In genomic region chr9:110775724-110776123, GRCh38 we compare ENCODE assay signal across 21 cellular contexts.
DNase-seq lines count a peak whose midpoint lies in the region; ATAC-seq, FAIRE-seq and TF ChIP-seq lines count a peak whose summit lies in the region.
"Had no signal": no experiment of that assay in that cellular context is flagged by ENCODE, and none has a peak within 500 bp of the region (broad histone marks: within the 10 kb centered on the region; RNA-seq: fewer than 3 reads in every experiment).

No MANE protein-coding gene starts in this region.

- RAD21 ChIA-PET in HCT116 (lab: Charles Lee; ENCODE audit: low non-redundant PET in 1 of 2, low total read pairs in 2 of 2, uncharacterized antibody in 2 of 2, unreplicated experiment in 2 of 2), result no interaction called here

- H3K27me3 ChIP-seq in HCT116 (ENCODE audit: insufficient read depth, low read length) (no peaks in the 10 kb centered on the region), vagina (no peaks in the 10 kb centered on the region)
- H3K27me3 ChIP-seq: BLaER1 treated with 17β-estradiol and CSF1 and Interleukin-3, amounts not matched to agents 10 nM and 100 nM had no signal

- H3K27ac ChIP-seq in HCT116 (ENCODE audit: low read depth, low read length) (no peak overlapping the region), kidney (ENCODE audit: low read depth in 2 of 2, low read length in 2 of 2) (no peak overlapping the region), vagina (peak overlapping the region; percentile 17)
- H3K27ac ChIP-seq: BLaER1 treated with 17β-estradiol and CSF1 and Interleukin-3, amounts not matched to agents 10 nM and 100 nM had no signal

- ATAC-seq in HCT116 (no peak), GM18519 (IDR thresholded peaks at IDR 0.05; ENCODE audit: low FRiP score, unreplicated experiment) (no peak)
- ATAC-seq: GM12878, HepG2 had no signal

- no peaks in the 10 kb centered on the region for H3K9me3 ChIP-seq in HCT116 (ENCODE audit: control insufficient read depth in 1 of 2, insufficient read depth in 1 of 2, low read depth in 1 of 2, low read length in 2 of 2)
- no peaks in the 10 kb centered on the region for H3K9me3 ChIP-seq in kidney (ENCODE audit: control insufficient read depth in 1 of 2, low read length in 2 of 2)
- no peaks in the 10 kb centered on the region for H3K9me3 ChIP-seq in vagina
- H3K9me3 ChIP-seq: BLaER1 treated with 17β-estradiol and CSF1 and Interleukin-3, amounts not matched to agents 10 nM and 100 nM; HAP-1 had no signal

- TF ChIP-seq POLR2A in HCT116 (IDR thresholded peaks at IDR 0.05; ENCODE audit: borderline replicate concordance, extremely low read depth, insufficient read depth, insufficient read length) (no peak), vagina (IDR thresholded peaks at IDR 0.05) (no peak)

- H4K20me1 ChIP-seq in HCT116 (ENCODE audit: insufficient read depth), result no peaks in the 10 kb centered on the region
- H4K20me1 ChIP-seq: BLaER1 treated with 17β-estradiol and CSF1 and Interleukin-3, amounts not matched to agents 10 nM and 100 nM had no signal

- BruUV-seq in HCT116 (replicated peaks; lab: Mats Ljungman, UMichigan), result no TSS peak

- H2AFZ ChIP-seq in HCT116 (ENCODE audit: low read depth, low read length, poor library complexity, severe bottlenecking), result peak overlapping the region; percentile 23

- no peaks in the 10 kb centered on the region; the same call in 1 of the 2 replicates for H3K9me2 ChIP-seq in HCT116 (ENCODE audit: insufficient read depth)

- no peak for TF ChIP-seq RAD21 in HCT116 (IDR thresholded peaks at IDR 0.05; ENCODE audit: low read depth)

- POLR2A ChIA-PET in HCT116 (lab: Charles Lee), result no interaction called here

- TF ChIP-seq CTCF in HCT116 (IDR thresholded peaks at IDR 0.05 in 2 of 3, conservative IDR thresholded peaks at IDR 0.05 in 1 of 3; ENCODE audit: borderline replicate concordance in 1 of 3, insufficient read depth in 1 of 3, low read depth in 2 of 3, low read length in 2 of 3) (no peak), kidney (IDR thresholded peaks at IDR 0.05; ENCODE audit: borderline replicate concordance, extremely low read depth, insufficient read depth) (no peak), vagina (IDR thresholded peaks at IDR 0.05) (no peak)

- no peak overlapping the region for H3K9ac ChIP-seq in HCT116 (ENCODE audit: low read length)
- H3K9ac ChIP-seq in kidney (ENCODE audit: low read length in 2 of 2), result no peak overlapping the region
- H3K9ac ChIP-seq: BLaER1 treated with 17β-estradiol and CSF1 and Interleukin-3, amounts not matched to agents 10 nM and 100 nM had no signal

- no peaks in the 10 kb centered on the region for H3K79me2 ChIP-seq in HCT116 (ENCODE audit: insufficient read depth, low read length)

- H3K36me3 ChIP-seq in HCT116 (ENCODE audit: control insufficient read depth in 1 of 2, insufficient read depth in 2 of 2, low read length in 2 of 2), result no peaks in the 10 kb centered on the region
- H3K36me3 ChIP-seq in kidney (ENCODE audit: control insufficient read depth in 1 of 2, insufficient read depth in 2 of 2, low read length in 2 of 2), result no peaks in the 10 kb centered on the region
- no peaks in the 10 kb centered on the region for H3K36me3 ChIP-seq in vagina
- H3K36me3 ChIP-seq: BLaER1 treated with 17β-estradiol and CSF1 and Interleukin-3, amounts not matched to agents 10 nM and 100 nM; HAP-1 had no signal

- H3K4me3 ChIP-seq in HCT116 (replicated peaks in 1 of 2; ENCODE audit: low read depth in 1 of 2, low read length in 2 of 2) (no peak overlapping the region), kidney (ENCODE audit: low read length in 2 of 2) (no peak overlapping the region), vagina (no peak overlapping the region)
- H3K4me3 ChIP-seq: BLaER1 treated with 17β-estradiol and CSF1 and Interleukin-3, amounts not matched to agents 10 nM and 100 nM; GM12878; HAP-1 had no signal

- FAIRE-seq in kidney (lab: Jason Lieb, UNC), result no peak
- FAIRE-seq: GM12878, GM18507, HepG2, HTR-8/SVneo had no signal

- intact Hi-C loops in HCT116 (cut with micrococcal nuclease) (no loop called here), kidney (cut with DNase I) (no loop called here), vagina (cut with DNase I) (no loop called here)

- H3K4me2 ChIP-seq in HCT116 (ENCODE audit: low read length), result no peak overlapping the region
- H3K4me2 ChIP-seq: BLaER1 treated with 17β-estradiol and CSF1 and Interleukin-3, amounts not matched to agents 10 nM and 100 nM had no signal

- DNase-seq in HCT116 (ENCODE audit: low read depth, low spot score), result no peak
- DNase-seq in kidney, result peak; percentile 39
- DNase-seq in pons (ENCODE audit: low spot score), result peak; percentile 12
- DNase-seq in vagina (ENCODE audit: extremely low spot score in 2 of 2), result no peak
- DNase-seq in putamen (ENCODE audit: low spot score), result no peak
- DNase-seq in NCI-H345 treated with DMSO at 0.1 percent for 48 hours (lab: John Stamatoyannopoulos, UW; ENCODE audit: unreplicated experiment), result no peak
- DNase-seq: 8988T; ACHN; Calu3; CD4-positive, CD25-positive, alpha-beta regulatory T cell; DMS 273 treated with DMSO at 0.1 percent for 48 hours; DMS79; GOT3; HFFc6 had no signal

- H3K4me1 ChIP-seq in HCT116 (ENCODE audit: control insufficient read depth in 1 of 2, insufficient read depth in 2 of 2, low read length in 2 of 2) (no peaks in the 10 kb centered on the region), kidney (ENCODE audit: control insufficient read depth in 1 of 2, insufficient read depth in 1 of 2, low read depth in 1 of 2, low read length in 2 of 2) (no peaks in the 10 kb centered on the region), vagina (peaks cover 14% of the 10 kb centered on the region)
- H3K4me1 ChIP-seq: HAP-1 had no signal

- CTCF ChIA-PET in HCT116 (lab: Charles Lee), result no interaction called here

TF ChIP-seq in HCT116, 20 proteins besides CTCF, POLR2A, EP300 and RAD21:
- TF ChIP-seq EZH2 (IDR thresholded peaks at IDR 0.05) (no peak), CBX3 (IDR thresholded peaks at IDR 0.05; ENCODE audit: low read depth) (no peak), FOSL1 (IDR thresholded peaks at IDR 0.05; ENCODE audit: low read depth) (no peak), REST (IDR thresholded peaks at IDR 0.05; ENCODE audit: low read depth) (no peak), ZNF274 (IDR thresholded peaks at IDR 0.05; ENCODE audit: low read depth, low read length) (no peak), SRF (IDR thresholded peaks at IDR 0.05; ENCODE audit: low read depth) (no peak), TCF7L2 (IDR thresholded peaks at IDR 0.05; ENCODE audit: borderline replicate concordance, extremely low read depth, insufficient read depth, insufficient read length) (no peak), SP1 (IDR thresholded peaks at IDR 0.05; ENCODE audit: low read depth) (no peak), ZFX (IDR thresholded peaks at IDR 0.05) (no peak), ATF3 (IDR thresholded peaks at IDR 0.05) (no peak), ELF1 (IDR thresholded peaks at IDR 0.05; ENCODE audit: borderline replicate concordance, low read depth) (no peak), EZH2phosphoT487 (IDR thresholded peaks at IDR 0.05; ENCODE audit: borderline replicate concordance) (no peak)

Comparison
In these comparisons a context has a peak if more than half of its experiments do, and no peak if none do; other contexts are left out.
1. DNase-seq: peak in kidney (single experiment) and pons (single experiment); none in HCT116 (single experiment), vagina (0 of 2), putamen (single experiment) and NCI-H345 treated with DMSO at 0.1 percent for 48 hours (single experiment).